Comparison of ENCODE assay signal across 25 cellular contexts in the genomic region with DNA sequence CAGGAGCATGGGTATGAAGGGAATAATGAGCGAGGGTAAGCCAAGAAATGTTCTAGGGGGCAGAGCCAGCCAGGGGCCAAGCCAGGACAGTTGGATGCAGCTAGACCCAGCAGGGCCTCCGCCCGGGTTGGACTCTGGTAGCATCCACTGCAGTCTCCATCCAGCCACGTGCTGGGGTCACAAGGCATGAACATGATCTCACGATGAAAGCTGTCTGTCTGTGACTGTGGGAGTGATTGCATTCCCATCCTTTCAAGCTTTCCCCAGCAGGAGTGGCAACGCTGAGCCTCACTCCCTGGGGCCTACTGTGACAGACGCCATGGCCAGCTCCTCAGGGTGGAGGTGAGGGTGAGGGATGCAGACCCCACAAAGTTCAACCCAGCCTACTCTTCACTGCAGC.
"Had no signal": no experiment of that assay in that cellular context is flagged by ENCODE, and none has a peak within 500 bp of the region (broad histone marks: within the 10 kb centered on the region; RNA-seq: fewer than 3 reads in every experiment).

No MANE protein-coding gene starts in this region.

- H3K36me3 Mint-ChIP-seq: mesothelial cell of epicardium had no signal

- FAIRE-seq: endometrium, endothelial cell of umbilical vein, frontal cortex, kidney had no signal

- H3K27me3 Mint-ChIP-seq: dendritic cell treated with granulocyte-macrophage colony-stimulating factor and Interleukin-4, amounts not matched to agents 40 ng/mL and 50 ng/mL, for 4 days had no signal

- H3K4me1 Mint-ChIP-seq: immature natural killer cell, naive B cell had no signal

- DNase-seq: colonic mucosa; cortex of kidney; effector CD8-positive, alpha-beta T cell; effector memory CD8-positive, alpha-beta T cell; foreskin keratinocyte; heart left ventricle; hypothalamus; immature natural killer cell; islet precursor cell; kidney; kidney glomerular epithelial cell; left colon; left ventricle myocardium inferior; lower lobe of right lung; mesenchymal stem cell; mucosa of descending colon; naive B cell had no signal

- ATAC-seq: effector memory CD8-positive, alpha-beta T cell; foreskin keratinocyte; gastroesophageal sphincter; left colon; left lobe of liver; lower lobe of right lung; mucosa of descending colon had no signal

- H3K27ac Mint-ChIP-seq: dendritic cell treated with granulocyte-macrophage colony-stimulating factor and Interleukin-4, amounts not matched to agents 40 ng/mL and 50 ng/mL, for 4 days; effector memory CD8-positive, alpha-beta T cell; endodermal cell; immature natural killer cell; mesothelial cell of epicardium had no signal

- H3K4me3 Mint-ChIP-seq: dendritic cell treated with granulocyte-macrophage colony-stimulating factor and Interleukin-4, amounts not matched to agents 40 ng/mL and 50 ng/mL, for 4 days; effector memory CD8-positive, alpha-beta T cell; endodermal cell; immature natural killer cell; mesothelial cell of epicardium; naive B cell had no signal
